Comparison of ENCODE assay signal across 23 cellular contexts in the genomic region with DNA sequence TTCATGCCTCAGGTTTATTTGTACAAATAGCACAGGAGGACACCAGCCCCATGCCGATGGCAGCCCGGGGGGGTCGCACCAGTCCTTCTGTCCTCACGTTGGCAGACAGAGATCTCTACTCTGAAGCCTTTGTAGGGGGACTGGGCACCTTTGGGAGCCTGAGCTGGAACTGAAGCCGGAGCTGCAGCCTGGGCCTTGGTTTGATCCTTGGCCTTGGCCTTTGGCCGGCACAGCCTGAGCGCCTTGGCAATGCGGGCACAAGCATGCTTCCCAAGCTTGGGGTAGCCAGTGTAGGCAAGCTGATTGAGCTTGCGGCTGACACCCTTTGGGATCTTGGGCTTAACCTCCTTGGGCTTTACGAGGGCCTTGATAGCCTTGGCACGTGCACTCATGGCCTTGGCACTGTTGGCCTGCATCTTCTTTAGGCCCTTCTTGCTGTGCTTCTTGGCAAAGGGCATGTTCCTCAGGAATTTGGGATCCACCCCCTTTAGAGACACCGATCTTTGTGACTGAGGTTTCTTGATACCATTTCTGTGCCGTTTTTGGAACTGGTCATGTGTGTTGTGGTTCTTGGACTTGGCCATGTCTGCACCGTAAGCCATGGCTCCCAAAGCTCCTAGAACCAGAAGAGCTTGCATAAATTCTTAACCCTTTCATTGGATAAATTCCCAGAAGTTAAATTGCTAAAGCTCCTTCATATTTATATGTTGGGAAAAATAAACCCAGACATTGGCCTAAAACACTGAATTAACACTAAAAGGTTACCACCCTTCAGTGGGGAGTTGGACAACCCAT. TPM values are rescaled to one million over a fixed set of nuclear protein-coding genes. Genes with fewer than 3 reads are reported as not detected.
"Had no signal": no experiment of that assay in that cellular context is flagged by ENCODE, and none has a peak within 500 bp of the region (broad histone marks: within the 10 kb centered on the region; RNA-seq: fewer than 3 reads in every experiment).

No MANE protein-coding gene starts in this region.

- H3K27ac ChIP-seq: gastroesophageal sphincter, right lobe of liver had no signal

- H3K36me3 ChIP-seq: gastroesophageal sphincter, right lobe of liver, uterus had no signal

- H3K4me3 ChIP-seq: gastroesophageal sphincter, mucosa of descending colon, right lobe of liver, uterus had no signal

- ATAC-seq: activated CD4-positive, alpha-beta T cell treated with anti-CD3 and anti-CD28 coated beads for 36 hours; activated T-helper 17 cell treated with anti-CD3 and anti-CD28 coated beads, Interleukin-2, amount 50 U/mL, for 72 hours; gastroesophageal sphincter; left colon; mucosa of descending colon; right lobe of liver; stimulated activated naive B cell treated with anti-CD40 and anti-IgM and Interleukin-4, amounts not matched to agents 10 μg/mL and 1 μg/mL and 100 μg/mL, for 72 hours had no signal

- H3K27me3 ChIP-seq: gastroesophageal sphincter, right lobe of liver, uterus had no signal

- DNase-seq: activated B cell treated with CpG ODN at 0.5 μM for 24 hours; activated CD4-positive, alpha-beta T cell treated with anti-CD3 and anti-CD28 coated beads for 36 hours; activated CD4-positive, alpha-beta T cell treated with anti-CD3 and anti-CD28 coated beads, Interleukin-2, amount 50 U/mL, for 4 hours; activated CD8-positive, alpha-beta memory T cell treated with anti-CD3 and anti-CD28 coated beads for 24 hours; activated CD8-positive, alpha-beta memory T cell treated with anti-CD3 and anti-CD28 coated beads, Interleukin-2, amount 50 U/mL, for 4 hours; activated naive CD4-positive, alpha-beta T cell; activated naive CD8-positive, alpha-beta T cell treated with anti-CD3 and anti-CD28 coated beads for 36 hours; activated T-cell treated with anti-CD3 and anti-CD28 coated beads, Interleukin-2, amount 50 U/mL, for 24 hours; left colon; mesendoderm; mucosa of descending colon; naive B cell; nucleus accumbens; posterior cingulate gyrus; right lobe of liver; small intestine; stimulated activated CD4-positive, alpha-beta T cell treated with anti-CD3 and anti-CD28 coated beads, Interleukin-15, amount 100 ng/mL, for 24 hours; stimulated activated naive B cell treated with anti-CD40 and anti-IgM and Interleukin-4, amounts not matched to agents 10 μg/mL and 1 μg/mL and 100 μg/mL, for 72 hours; T1000; uterus had no signal

- H3K4me1 ChIP-seq: uterus had no signal

- H3K9me3 ChIP-seq: gastroesophageal sphincter, mucosa of descending colon, right lobe of liver, uterus had no signal

RNA-seq across cellular contexts. Expression of a gene that starts 57.2 kb away (rescaled TPM):
- total RNA-seq: activated B cell treated with CpG ODN at 0.5 μM for 24 hours; T-helper 1 cell treated with Interleukin-12 subunit alpha and Interleukin-12 subunit beta and Interleukin-4 antibody, amounts not matched to agents 30 ng/mL and 1 ng/mL, for 36 hours had no signal
